8 cellular contexts compared by ENCODE assay signal in the genomic region with DNA sequence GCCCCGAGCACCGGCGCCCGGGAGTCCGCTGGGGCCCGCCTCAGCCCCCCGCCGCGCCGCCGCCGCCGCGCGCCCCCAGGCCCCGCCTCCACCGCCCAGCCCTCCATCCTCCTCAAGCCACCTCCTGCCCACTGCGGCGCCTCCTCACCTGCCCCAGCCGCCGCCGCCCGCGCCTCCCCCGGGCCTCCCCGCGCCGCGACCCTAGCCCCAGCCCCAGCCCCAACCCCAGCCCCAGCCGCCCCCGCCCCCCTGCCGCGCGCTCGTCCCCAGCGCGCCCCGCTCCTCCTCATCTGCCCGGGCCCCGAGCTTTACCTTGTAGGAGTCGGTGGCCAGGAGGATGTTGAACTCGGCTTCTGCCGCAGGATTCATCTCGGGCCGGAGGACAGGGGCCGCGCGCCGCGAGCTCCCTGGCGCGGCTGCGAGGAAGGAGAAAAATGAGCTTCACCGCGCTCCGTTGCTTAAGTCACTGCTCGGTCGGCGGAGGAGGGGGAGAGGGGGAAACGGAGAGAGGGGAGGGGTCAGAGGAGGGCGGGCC. TPM values are rescaled to one million over a fixed set of nuclear protein-coding genes. Genes with fewer than 3 reads are reported as not detected.
A peak's percentile ranks its signal among the peaks of the same experiment; 100 is the strongest.
DNase-seq lines count a peak whose midpoint lies in the region; ATAC-seq and TF ChIP-seq lines count a peak whose summit lies in the region.

Gene NAMPT (minus strand): TSS at position 468 of the 535 bp plus-strand sequence. CDS start 99 bp downstream, at position 369.

- no peaks in the 10 kb centered on the region for H3K9me3 Mint-ChIP-seq in activated CD8-positive, alpha-beta T cell treated with anti-CD3 and anti-CD28 coated beads, Interleukin-2, amount 10 ng/mL, durations not matched to agents 7 days and 5 days (ENCODE audit: insufficient read depth)
- H3K9me3 Mint-ChIP-seq in nephron progenitor cell: no peaks in the 10 kb centered on the region

- no peaks in the 10 kb centered on the region for H3K9me3 ChIP-seq in ES-I3 (ENCODE audit: control insufficient read depth, insufficient read depth, low read length)
- H3K9me3 ChIP-seq in MM.1S (replicated peaks; ENCODE audit: insufficient read depth, low read length): no peaks in the 10 kb centered on the region
- H3K9me3 ChIP-seq in esophagus squamous epithelium: no peaks in the 10 kb centered on the region

- H4K20me1 ChIP-seq in MM.1S (ENCODE audit: insufficient read depth, low read length): no peaks in the 10 kb centered on the region; the same call in 1 of the 2 replicates

- H3K4me1 Mint-ChIP-seq in activated CD8-positive, alpha-beta T cell treated with anti-CD3 and anti-CD28 coated beads, Interleukin-2, amount 10 ng/mL, durations not matched to agents 7 days and 5 days (ENCODE audit: low read depth): peaks cover 49% of the 10 kb centered on the region
- peaks cover 50% of the 10 kb centered on the region for H3K4me1 Mint-ChIP-seq in nephron progenitor cell

- peak within 1 kb of the TSS; percentile 97 for H3K4me3 Mint-ChIP-seq in activated CD8-positive, alpha-beta T cell treated with anti-CD3 and anti-CD28 coated beads, Interleukin-2, amount 10 ng/mL, durations not matched to agents 7 days and 5 days
- peak within 1 kb of the TSS; percentile 97 for H3K4me3 Mint-ChIP-seq in nephron progenitor cell

- H3K4me1 ChIP-seq in ES-I3 (ENCODE audit: insufficient read depth, low read length) (0 out of 2 replicates have a peak, but pooled peaks cover 5% of the 10 kb centered on the region), MM.1S (ENCODE audit: low read length) (peaks cover 23% of the 10 kb centered on the region), esophagus squamous epithelium (peaks cover 0 to 66% (median 4%) of the 10 kb centered on the region in 3 donors), urinary bladder (ENCODE audit: insufficient read depth) (no peaks in the 10 kb centered on the region)

- H3K4me2 ChIP-seq in MM.1S (ENCODE audit: low read depth, low read length): peak within 1 kb of the TSS; percentile 80

- peak within 1 kb of the TSS; percentile 99 for H3K27ac Mint-ChIP-seq in activated CD8-positive, alpha-beta T cell treated with anti-CD3 and anti-CD28 coated beads, Interleukin-2, amount 10 ng/mL, durations not matched to agents 7 days and 5 days
- peak within 1 kb of the TSS; percentile 100 for H3K27ac Mint-ChIP-seq in nephron progenitor cell

- WGBS in esophagus squamous epithelium, 2 donors: 0% methylated on average over 4 of the region's 61 CpGs; no CpG with 5 or more reads in 1 of the 2 donors
- WGBS in urinary bladder: under 1% methylated on average over 61 of the region's 61 CpGs

- CTCF ChIA-PET in activated CD8-positive, alpha-beta T cell treated with anti-CD3 and anti-CD28 coated beads, Interleukin-2, amount 10 ng/mL, durations not matched to agents 7 days and 5 days (lab: Charles Lee): interaction anchor here (0.6 to 1.3 kb wide), 7 partner anchors 10 to 376 kb away, joined by 3 to 6 read pairs (median 3); partner anchors contain the start of gene CCDC71L

- peak in 2 of 4 donors; percentile 38 to 92 for TF ChIP-seq POLR2A in esophagus squamous epithelium (IDR thresholded peaks at IDR 0.05)

- peaks cover 46% of the 10 kb centered on the region for H3K79me2 ChIP-seq in MM.1S (ENCODE audit: low read length)

- H3K27ac ChIP-seq in MM.1S (ENCODE audit: low read length) (peak within 1 kb of the TSS; percentile 83), esophagus squamous epithelium (peak within 1 kb of the TSS; percentile 94 to 99 (median 99)), urinary bladder (ENCODE audit: low read depth) (peak within 1 kb of the TSS; percentile 96)

- H3K27me3 ChIP-seq in MM.1S (replicated peaks; ENCODE audit: insufficient read depth, low read length) (no peaks in the 10 kb centered on the region), esophagus squamous epithelium (no peaks in the 10 kb centered on the region)

- peak within 1 kb of the TSS; percentile 93 for H3K4me3 ChIP-seq in MM.1S (ENCODE audit: low read length)
- peak within 1 kb of the TSS; percentile 70 to 88 (median 87) for H3K4me3 ChIP-seq in esophagus squamous epithelium
- peak within 1 kb of the TSS; percentile 93 for H3K4me3 ChIP-seq in urinary bladder (ENCODE audit: low read depth, low read length)

- no peaks in the 10 kb centered on the region for H3K27me3 Mint-ChIP-seq in activated CD8-positive, alpha-beta T cell treated with anti-CD3 and anti-CD28 coated beads, Interleukin-2, amount 10 ng/mL, durations not matched to agents 7 days and 5 days (ENCODE audit: low read depth)
- no peaks in the 10 kb centered on the region for H3K27me3 Mint-ChIP-seq in nephron progenitor cell (ENCODE audit: low read depth, poor library complexity)

- H3F3A ChIP-seq in MM.1S (ENCODE audit: insufficient read depth, low read length): peaks cover 12% of the 10 kb centered on the region

- peak within 1 kb of the TSS; percentile 99 for H3K9ac ChIP-seq in ES-I3 (ENCODE audit: low read depth, low read length)
- H3K9ac ChIP-seq in MM.1S (ENCODE audit: low read length): peak within 1 kb of the TSS; percentile 93

- POLR2A ChIA-PET in activated CD8-positive, alpha-beta T cell treated with anti-CD3 and anti-CD28 coated beads, Interleukin-2, amount 10 ng/mL, durations not matched to agents 7 days and 5 days (lab: Charles Lee): interaction anchor here (0.7 to 3.6 kb wide), 17 partner anchors 10 to 1328 kb away, joined by 3 to 33 read pairs (median 4); partner anchors contain the start of gene HBP1

- H3K36me3 Mint-ChIP-seq in activated CD8-positive, alpha-beta T cell treated with anti-CD3 and anti-CD28 coated beads, Interleukin-2, amount 10 ng/mL, durations not matched to agents 7 days and 5 days (ENCODE audit: low read depth): peaks cover 9% of the 10 kb centered on the region
- peaks cover 9% of the 10 kb centered on the region for H3K36me3 Mint-ChIP-seq in nephron progenitor cell (ENCODE audit: low read depth)

- ATAC-seq in GM21619 (IDR thresholded peaks at IDR 0.05; ENCODE audit: unreplicated experiment): peak; percentile 18
- peak; percentile 50 for ATAC-seq in activated CD8-positive, alpha-beta T cell treated with anti-CD3 and anti-CD28 coated beads, Interleukin-2, amount 10 ng/mL, durations not matched to agents 7 days and 5 days

- TF ChIP-seq CTCF in MM.1S (IDR thresholded peaks at IDR 0.05; ENCODE audit: low read length): no peak
- TF ChIP-seq CTCF in esophagus squamous epithelium (IDR thresholded peaks at IDR 0.05): no peak
- no peak for TF ChIP-seq CTCF in nephron progenitor cell (IDR thresholded peaks at IDR 0.05)

- H2AFZ ChIP-seq in MM.1S (ENCODE audit: low read length): peak within 1 kb of the TSS; percentile 83

- DNase-seq in MM.1S (peak; percentile 60), esophagus squamous epithelium (lab: John Stamatoyannopoulos, UW) (no peak), nephron progenitor cell (peak; percentile 79), AG08395 (ENCODE audit: low spot score) (no peak)
- peak; percentile 60 for DNase-seq in activated CD8-positive, alpha-beta T cell treated with anti-CD3 and anti-CD28 coated beads, Interleukin-2, amount 10 ng/mL, durations not matched to agents 7 days and 5 days

- no peaks in the 10 kb centered on the region for H3K36me3 ChIP-seq in ES-I3 (ENCODE audit: insufficient read depth, low read length)
- 0 out of 2 replicates have a peak, but pooled peaks cover 4% of the 10 kb centered on the region for H3K36me3 ChIP-seq in MM.1S (replicated peaks; ENCODE audit: insufficient read depth, low read length)
- H3K36me3 ChIP-seq in esophagus squamous epithelium: no peaks in the 10 kb centered on the region
- H3K36me3 ChIP-seq in urinary bladder (ENCODE audit: insufficient read depth): no peaks in the 10 kb centered on the region

- no peaks in the 10 kb centered on the region for H3K9me2 ChIP-seq in MM.1S (replicated peaks; ENCODE audit: insufficient read depth, low read length)

- intact Hi-C loops in esophagus squamous epithelium (cut with DNase I): loop anchor here (5.0 to 10.0 kb wide), 2 partner anchors 140 to 158 kb away; no protein-coding TSS in a partner anchor

RNA-seq across cellular contexts. Expression of gene NAMPT, which starts in this region (rescaled TPM):
- total RNA-seq in activated CD8-positive, alpha-beta T cell treated with anti-CD3 and anti-CD28 coated beads, Interleukin-2, amount 10 ng/mL, durations not matched to agents 7 days and 5 days: 10 to 100 TPM; 65.5 to 69.3 TPM
- total RNA-seq in esophagus squamous epithelium (100 to 1,000 TPM; 274 to 823 (median 604) TPM), urinary bladder (120 TPM)
- polyA plus RNA-seq in urinary bladder: 133 TPM

Comparison
In these comparisons a context has a peak if more than half of its experiments do, and no peak if none do; other contexts are left out.
1. DNase-seq: peak in MM.1S (single experiment), activated CD8-positive, alpha-beta T cell treated with anti-CD3 and anti-CD28 coated beads, Interleukin-2, amount 10 ng/mL, durations not matched to agents 7 days and 5 days (single experiment) and nephron progenitor cell (single experiment); none in esophagus squamous epithelium (single experiment) and AG08395 (single experiment).
2. Peak in every context shown above with its lines, with median percentiles within 50 percentile points of each other: H3K27ac ChIP-seq and H3K4me3 ChIP-seq.